9 cellular contexts compared by ENCODE assay signal in the genomic region with DNA sequence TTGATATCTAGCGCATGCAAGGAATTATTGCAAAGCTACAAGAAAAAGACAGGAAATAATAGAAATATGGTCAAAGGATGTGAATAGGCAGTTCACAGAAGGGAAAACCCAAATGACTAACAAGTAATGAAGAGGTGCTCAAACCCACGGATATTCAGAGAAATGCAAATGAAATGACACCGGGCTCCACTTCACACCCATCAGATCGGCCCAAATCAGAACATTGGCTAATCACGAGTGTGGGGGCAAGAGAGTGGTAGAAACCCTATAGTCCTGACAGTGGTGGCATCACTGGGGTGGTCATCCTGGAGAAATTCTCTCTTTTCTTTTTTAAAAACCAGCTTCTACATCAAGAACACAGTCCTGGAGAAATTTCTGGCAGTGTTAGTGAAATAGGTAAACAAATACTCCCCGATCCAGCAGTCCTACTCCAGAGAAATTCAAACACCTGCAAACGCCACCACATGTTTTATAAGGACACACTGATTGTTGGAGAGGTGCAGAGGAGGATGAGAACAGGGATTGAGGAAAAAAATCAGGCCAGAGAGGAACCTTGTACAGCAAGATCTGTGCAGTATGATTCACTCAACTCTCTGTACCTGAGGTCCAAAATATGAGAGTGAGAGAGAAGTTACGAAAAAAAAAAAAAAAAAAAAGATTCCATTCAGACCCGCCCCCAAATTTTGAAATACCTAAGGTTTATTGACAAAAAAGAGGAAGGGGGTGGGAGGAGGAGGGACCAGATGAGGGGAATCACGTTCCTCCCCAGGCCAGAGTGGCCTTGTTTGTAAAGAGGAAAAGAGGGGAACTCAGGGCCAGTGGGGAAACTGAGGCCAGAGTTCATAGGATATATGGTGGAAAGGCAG. TPM values are rescaled to one million over a fixed set of nuclear protein-coding genes. Genes with fewer than 3 reads are reported as not detected.
DNase-seq lines count a peak whose midpoint lies in the region; ATAC-seq lines count a peak whose summit lies in the region.
"Had no signal": no experiment of that assay in that cellular context is flagged by ENCODE, and none has a peak within 500 bp of the region (broad histone marks: within the 10 kb centered on the region; RNA-seq: fewer than 3 reads in every experiment).

No MANE protein-coding gene starts in this region.

- peaks cover 77 to 89% (median 80%) of the 10 kb centered on the region in 3 donors for H3K4me1 Mint-ChIP-seq in T-cell

- peaks cover 0 to 3% (median 0%) of the 10 kb centered on the region in 3 donors for H3K9me3 Mint-ChIP-seq in T-cell
- H3K9me3 Mint-ChIP-seq: neural crest cell had no signal

- H3K27ac ChIP-seq in iPS-18a (ENCODE audit: low read length) = no peak overlapping the region

- no peaks in the 10 kb centered on the region for H3K27me3 Mint-ChIP-seq in T-cell

- H3K27me3 ChIP-seq in iPS-18a (ENCODE audit: control insufficient read depth, insufficient read depth, low read length) = peaks cover 7% of the 10 kb centered on the region

- H3K4me3 Mint-ChIP-seq in T-cell = peak overlapping the region; percentile 57 to 80 (median 57)

- no peaks in the 10 kb centered on the region for H3K9me3 ChIP-seq in iPS-18a (ENCODE audit: control insufficient read depth, low read depth, low read length)

- no peaks in the 10 kb centered on the region for H3K36me3 ChIP-seq in iPS-18a (ENCODE audit: control insufficient read depth, low read depth, low read length)

- CTCF ChIA-PET in T-cell (lab: Charles Lee) = interaction anchor here in 1 of 2 donors (0.6 to 1.7 kb wide), 4 partner anchors 20 to 33 kb away, joined by 3 to 5 read pairs (median 3); no protein-coding TSS in a partner anchor

- H3K4me3 ChIP-seq in iPS-18a (ENCODE audit: low read length) = peak overlapping the region; percentile 11

- H3K4me1 ChIP-seq in iPS-18a (ENCODE audit: control insufficient read depth, low read depth, low read length) = peaks cover 11% of the 10 kb centered on the region

- ATAC-seq in GM18520 (IDR thresholded peaks at IDR 0.05; ENCODE audit: unreplicated experiment) = peak; percentile 18
- ATAC-seq in T-cell (replicated peaks in 1 of 4) = peak; percentile 29 to 46 (median 36)
- ATAC-seq in HG03280 (IDR thresholded peaks at IDR 0.05; ENCODE audit: unreplicated experiment) = no peak

- H3K9ac ChIP-seq in iPS-18a (ENCODE audit: low read length) = no peak overlapping the region

- DNase-seq in CD1c-positive myeloid dendritic cell (ENCODE audit: extremely low spot score) (peak; percentile 86), T-cell (no peak), SK-N-DZ (ENCODE audit: low spot score) (no peak), SHP77 treated with DMSO at 0.1 percent for 48 hours (lab: John Stamatoyannopoulos, UW) (no peak), nucleus accumbens (lab: John Stamatoyannopoulos, UW) (no peak)

- POLR2A ChIA-PET in T-cell (lab: Charles Lee) = interaction anchor here (0.5 to 1.4 kb wide), 2 partner anchors 21 to 241 kb away, joined by 3 to 6 read pairs; no protein-coding TSS in a partner anchor

- no peaks in the 10 kb centered on the region for H3K36me3 Mint-ChIP-seq in T-cell

- peak overlapping the region; percentile 91 to 94 for H3K27ac Mint-ChIP-seq in T-cell

RNA-seq across cellular contexts. Expression of gene TNFRSF1B, which starts 9.2 kb away (rescaled TPM):
- 100 to 1,000 TPM in 2 of 5 donors, 10 to 100 TPM in 3; 55.0 to 130 (median 99.6) TPM for total RNA-seq in T-cell
- polyA plus RNA-seq in SK-N-DZ (2014; cell fraction: cytosol; rRNA removed) = not detected in 2 replicates
- polyA plus RNA-seq in SK-N-DZ (2014; cell fraction: nucleus; rRNA removed) = not detected in 2 replicates
